1 cellular context compared by ENCODE assay signal in genomic region chr7:96778263-96778662, GRCh38.
TF ChIP-seq lines count a peak whose summit lies in the region.

No MANE protein-coding gene starts in this region.

TF ChIP-seq in GM12878, 131 proteins besides CTCF, POLR2A, EP300 and RAD21 (continued from another document):
- TF ChIP-seq MLLT1 (IDR thresholded peaks at IDR 0.05) (no peak), FOXK2 (IDR thresholded peaks at IDR 0.05) (no peak), JUNB (IDR thresholded peaks at IDR 0.05) (no peak), RELA (IDR thresholded peaks at IDR 0.05; ENCODE audit: borderline replicate concordance, partially characterized antibody) (no peak), NBN (IDR thresholded peaks at IDR 0.05) (no peak), POU2F2 (IDR thresholded peaks at IDR 0.05; ENCODE audit: borderline replicate concordance, low read depth, low read length) (no peak), NFXL1 (IDR thresholded peaks at IDR 0.05; ENCODE audit: borderline replicate concordance) (no peak), FOXM1 (IDR thresholded peaks at IDR 0.05; ENCODE audit: low read depth, low read length) (no peak), NFIC (IDR thresholded peaks at IDR 0.05; ENCODE audit: low read depth, low read length) (no peak), SMAD1 (IDR thresholded peaks at IDR 0.05; ENCODE audit: low read depth, partially characterized antibody) (no peak), SREBF2 (IDR thresholded peaks at IDR 0.05; ENCODE audit: low read length) (no peak), HDGF (IDR thresholded peaks at IDR 0.05) (no peak), USF2 (IDR thresholded peaks at IDR 0.05; ENCODE audit: borderline replicate concordance, low read depth, low read length) (no peak)
- TF ChIP-seq, protein P1, sequence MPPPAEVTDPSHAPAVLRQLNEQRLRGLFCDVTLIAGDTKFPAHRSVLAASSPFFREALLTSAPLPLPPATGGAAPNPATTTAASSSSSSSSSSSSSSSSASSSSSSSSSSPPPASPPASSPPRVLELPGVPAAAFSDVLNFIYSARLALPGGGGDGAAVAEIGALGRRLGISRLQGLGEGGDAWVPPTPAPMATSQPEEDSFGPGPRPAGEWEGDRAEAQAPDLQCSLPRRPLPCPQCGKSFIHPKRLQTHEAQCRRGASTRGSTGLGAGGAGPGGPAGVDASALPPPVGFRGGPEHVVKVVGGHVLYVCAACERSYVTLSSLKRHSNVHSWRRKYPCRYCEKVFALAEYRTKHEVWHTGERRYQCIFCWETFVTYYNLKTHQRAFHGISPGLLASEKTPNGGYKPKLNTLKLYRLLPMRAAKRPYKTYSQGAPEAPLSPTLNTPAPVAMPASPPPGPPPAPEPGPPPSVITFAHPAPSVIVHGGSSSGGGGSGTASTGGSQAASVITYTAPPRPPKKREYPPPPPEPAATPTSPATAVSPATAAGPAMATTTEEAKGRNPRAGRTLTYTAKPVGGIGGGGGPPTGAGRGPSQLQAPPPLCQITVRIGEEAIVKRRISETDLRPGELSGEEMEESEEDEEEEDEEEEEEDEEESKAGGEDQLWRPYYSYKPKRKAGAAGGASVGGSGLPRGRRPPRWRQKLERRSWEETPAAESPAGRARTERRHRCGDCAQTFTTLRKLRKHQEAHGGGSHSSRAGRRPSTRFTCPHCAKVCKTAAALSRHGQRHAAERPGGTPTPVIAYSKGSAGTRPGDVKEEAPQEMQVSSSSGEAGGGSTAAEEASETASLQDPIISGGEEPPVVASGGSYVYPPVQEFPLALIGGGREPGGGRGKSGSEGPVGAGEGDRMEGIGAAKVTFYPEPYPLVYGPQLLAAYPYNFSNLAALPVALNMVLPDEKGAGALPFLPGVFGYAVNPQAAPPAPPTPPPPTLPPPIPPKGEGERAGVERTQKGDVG (CRISPR knock-in tag; IDR thresholded peaks at IDR 0.05), result no peak
- TF ChIP-seq, protein P2, sequence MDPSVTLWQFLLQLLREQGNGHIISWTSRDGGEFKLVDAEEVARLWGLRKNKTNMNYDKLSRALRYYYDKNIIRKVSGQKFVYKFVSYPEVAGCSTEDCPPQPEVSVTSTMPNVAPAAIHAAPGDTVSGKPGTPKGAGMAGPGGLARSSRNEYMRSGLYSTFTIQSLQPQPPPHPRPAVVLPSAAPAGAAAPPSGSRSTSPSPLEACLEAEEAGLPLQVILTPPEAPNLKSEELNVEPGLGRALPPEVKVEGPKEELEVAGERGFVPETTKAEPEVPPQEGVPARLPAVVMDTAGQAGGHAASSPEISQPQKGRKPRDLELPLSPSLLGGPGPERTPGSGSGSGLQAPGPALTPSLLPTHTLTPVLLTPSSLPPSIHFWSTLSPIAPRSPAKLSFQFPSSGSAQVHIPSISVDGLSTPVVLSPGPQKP (IDR thresholded peaks at IDR 0.05; ENCODE audit: low read depth, low read length), result no peak
